Comparison of ENCODE assay signal across 1 cellular context in genomic region chr5:81763294-81763928, GRCh38.
TF ChIP-seq lines count a peak whose summit lies in the region.

No MANE protein-coding gene starts in this region.

TF ChIP-seq in K562, 482 proteins besides CTCF, POLR2A, EP300 and RAD21 (continued from another document and continues in another):
- TF ChIP-seq, protein P1, sequence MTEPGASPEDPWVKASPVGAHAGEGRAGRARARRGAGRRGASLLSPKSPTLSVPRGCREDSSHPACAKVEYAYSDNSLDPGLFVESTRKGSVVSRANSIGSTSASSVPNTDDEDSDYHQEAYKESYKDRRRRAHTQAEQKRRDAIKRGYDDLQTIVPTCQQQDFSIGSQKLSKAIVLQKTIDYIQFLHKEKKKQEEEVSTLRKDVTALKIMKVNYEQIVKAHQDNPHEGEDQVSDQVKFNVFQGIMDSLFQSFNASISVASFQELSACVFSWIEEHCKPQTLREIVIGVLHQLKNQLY (CRISPR knock-in tag; conservative IDR thresholded peaks at IDR 0.05) = no peak
- TF ChIP-seq STAT5A (IDR thresholded peaks at IDR 0.05; ENCODE audit: borderline replicate concordance, low read length) (peak; percentile 31; the same call in 1 of the 2 replicates), KAT8 (IDR thresholded peaks at IDR 0.05; ENCODE audit: low read depth) (no peak), HMG20B (CRISPR knock-in tag; IDR thresholded peaks at IDR 0.05) (no peak), E4F1 (CRISPR knock-in tag; IDR thresholded peaks at IDR 0.05; ENCODE audit: borderline replicate concordance) (no peak), ZNF57 (CRISPR knock-in tag; IDR thresholded peaks at IDR 0.05) (no peak), SRSF1 (IDR thresholded peaks at IDR 0.05; ENCODE audit: low read depth, low read length) (no peak), POLR2H (tag; IDR thresholded peaks at IDR 0.05; ENCODE audit: low read depth) (no peak), ZNF165 (CRISPR knock-in tag; IDR thresholded peaks at IDR 0.05; ENCODE audit: borderline replicate concordance) (no peak), FOXK2 (conservative IDR thresholded peaks at IDR 0.05 in 1 of 2, IDR thresholded peaks at IDR 0.05 in 1 of 2; ENCODE audit: low read depth in 2 of 2) (no peak), ZNF274 (IDR thresholded peaks at IDR 0.05; ENCODE audit: borderline replicate concordance, low read depth, low read length) (no peak), FOXJ3 (CRISPR knock-in tag; IDR thresholded peaks at IDR 0.05) (no peak), NFATC3 (IDR thresholded peaks at IDR 0.05) (no peak), ZFP91 (CRISPR knock-in tag; IDR thresholded peaks at IDR 0.05) (no peak), OTX1 (CRISPR knock-in tag; IDR thresholded peaks at IDR 0.05) (no peak), TCF7 (IDR thresholded peaks at IDR 0.05; ENCODE audit: borderline replicate concordance) (no peak), PRMT5 (CRISPR knock-in tag; IDR thresholded peaks at IDR 0.05) (no peak), TCF3 (CRISPR knock-in tag; IDR thresholded peaks at IDR 0.05) (peak; percentile 73), ZC3H8 (IDR thresholded peaks at IDR 0.05) (no peak), RCOR1 (IDR thresholded peaks at IDR 0.05; ENCODE audit: borderline replicate concordance in 1 of 2, low read depth in 2 of 2, low read length in 2 of 2) (peak; percentile 14 to 84; a peak in 2 of 4 replicates), NR2C2 (CRISPR knock-in tag; IDR thresholded peaks at IDR 0.05) (no peak), NR2C2 (tag; IDR thresholded peaks at IDR 0.05) (no peak), LCOR (CRISPR knock-in tag; IDR thresholded peaks at IDR 0.05) (no peak), KDM1A (IDR thresholded peaks at IDR 0.05) (peak; percentile 93 to 94), CBX5 (IDR thresholded peaks at IDR 0.05; ENCODE audit: borderline replicate concordance, low read depth) (no peak), ZC3H4 (CRISPR knock-in tag; IDR thresholded peaks at IDR 0.05; ENCODE audit: borderline replicate concordance) (no peak), ZNF785 (CRISPR knock-in tag; IDR thresholded peaks at IDR 0.05) (no peak), TRIM28 (IDR thresholded peaks at IDR 0.05) (no peak), GABPA (tag; conservative IDR thresholded peaks at IDR 0.05; ENCODE audit: low read depth) (no peak), CCNT2 (IDR thresholded peaks at IDR 0.05; ENCODE audit: borderline replicate concordance, extremely low read depth, insufficient read length, low read depth, low read length) (no peak), FOSL1 (tag; conservative IDR thresholded peaks at IDR 0.05) (0 out of 2 replicates have a peak, but pooled peaks have one; percentile 12), RFX1 (IDR thresholded peaks at IDR 0.05) (no peak), XRCC3 (IDR thresholded peaks at IDR 0.05) (no peak), DLX4 (CRISPR knock-in tag; IDR thresholded peaks at IDR 0.05) (no peak), STAT5B (CRISPR knock-in tag; IDR thresholded peaks at IDR 0.05) (no peak), NR1H2 (CRISPR knock-in tag; IDR thresholded peaks at IDR 0.05) (no peak), PHB (CRISPR knock-in tag; IDR thresholded peaks at IDR 0.05) (no peak), TEAD4 (IDR thresholded peaks at IDR 0.05; ENCODE audit: low read length) (peak; percentile 76), TEAD4 (CRISPR knock-in tag; IDR thresholded peaks at IDR 0.05; ENCODE audit: borderline replicate concordance) (no peak)
- TF ChIP-seq, protein P2, sequence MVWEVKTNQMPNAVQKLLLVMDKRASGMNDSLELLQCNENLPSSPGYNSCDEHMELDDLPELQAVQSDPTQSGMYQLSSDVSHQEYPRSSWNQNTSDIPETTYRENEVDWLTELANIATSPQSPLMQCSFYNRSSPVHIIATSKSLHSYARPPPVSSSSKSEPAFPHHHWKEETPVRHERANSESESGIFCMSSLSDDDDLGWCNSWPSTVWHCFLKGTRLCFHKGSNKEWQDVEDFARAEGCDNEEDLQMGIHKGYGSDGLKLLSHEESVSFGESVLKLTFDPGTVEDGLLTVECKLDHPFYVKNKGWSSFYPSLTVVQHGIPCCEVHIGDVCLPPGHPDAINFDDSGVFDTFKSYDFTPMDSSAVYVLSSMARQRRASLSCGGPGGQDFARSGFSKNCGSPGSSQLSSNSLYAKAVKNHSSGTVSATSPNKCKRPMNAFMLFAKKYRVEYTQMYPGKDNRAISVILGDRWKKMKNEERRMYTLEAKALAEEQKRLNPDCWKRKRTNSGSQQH (CRISPR knock-in tag; IDR thresholded peaks at IDR 0.05) = no peak
- TF ChIP-seq, protein P3, sequence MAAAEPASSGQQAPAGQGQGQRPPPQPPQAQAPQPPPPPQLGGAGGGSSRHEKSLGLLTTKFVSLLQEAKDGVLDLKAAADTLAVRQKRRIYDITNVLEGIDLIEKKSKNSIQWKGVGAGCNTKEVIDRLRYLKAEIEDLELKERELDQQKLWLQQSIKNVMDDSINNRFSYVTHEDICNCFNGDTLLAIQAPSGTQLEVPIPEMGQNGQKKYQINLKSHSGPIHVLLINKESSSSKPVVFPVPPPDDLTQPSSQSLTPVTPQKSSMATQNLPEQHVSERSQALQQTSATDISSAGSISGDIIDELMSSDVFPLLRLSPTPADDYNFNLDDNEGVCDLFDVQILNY (CRISPR knock-in tag; IDR thresholded peaks at IDR 0.05) = no peak
- TF ChIP-seq, protein P4, sequence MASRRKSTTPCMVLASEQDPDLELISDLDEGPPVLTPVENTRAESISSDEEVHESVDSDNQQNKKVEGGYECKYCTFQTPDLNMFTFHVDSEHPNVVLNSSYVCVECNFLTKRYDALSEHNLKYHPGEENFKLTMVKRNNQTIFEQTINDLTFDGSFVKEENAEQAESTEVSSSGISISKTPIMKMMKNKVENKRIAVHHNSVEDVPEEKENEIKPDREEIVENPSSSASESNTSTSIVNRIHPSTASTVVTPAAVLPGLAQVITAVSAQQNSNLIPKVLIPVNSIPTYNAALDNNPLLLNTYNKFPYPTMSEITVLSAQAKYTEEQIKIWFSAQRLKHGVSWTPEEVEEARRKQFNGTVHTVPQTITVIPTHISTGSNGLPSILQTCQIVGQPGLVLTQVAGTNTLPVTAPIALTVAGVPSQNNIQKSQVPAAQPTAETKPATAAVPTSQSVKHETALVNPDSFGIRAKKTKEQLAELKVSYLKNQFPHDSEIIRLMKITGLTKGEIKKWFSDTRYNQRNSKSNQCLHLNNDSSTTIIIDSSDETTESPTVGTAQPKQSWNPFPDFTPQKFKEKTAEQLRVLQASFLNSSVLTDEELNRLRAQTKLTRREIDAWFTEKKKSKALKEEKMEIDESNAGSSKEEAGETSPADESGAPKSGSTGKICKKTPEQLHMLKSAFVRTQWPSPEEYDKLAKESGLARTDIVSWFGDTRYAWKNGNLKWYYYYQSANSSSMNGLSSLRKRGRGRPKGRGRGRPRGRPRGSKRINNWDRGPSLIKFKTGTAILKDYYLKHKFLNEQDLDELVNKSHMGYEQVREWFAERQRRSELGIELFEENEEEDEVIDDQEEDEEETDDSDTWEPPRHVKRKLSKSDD (conservative IDR thresholded peaks at IDR 0.05; ENCODE audit: low read length) = no peak
- TF ChIP-seq, protein P5, sequence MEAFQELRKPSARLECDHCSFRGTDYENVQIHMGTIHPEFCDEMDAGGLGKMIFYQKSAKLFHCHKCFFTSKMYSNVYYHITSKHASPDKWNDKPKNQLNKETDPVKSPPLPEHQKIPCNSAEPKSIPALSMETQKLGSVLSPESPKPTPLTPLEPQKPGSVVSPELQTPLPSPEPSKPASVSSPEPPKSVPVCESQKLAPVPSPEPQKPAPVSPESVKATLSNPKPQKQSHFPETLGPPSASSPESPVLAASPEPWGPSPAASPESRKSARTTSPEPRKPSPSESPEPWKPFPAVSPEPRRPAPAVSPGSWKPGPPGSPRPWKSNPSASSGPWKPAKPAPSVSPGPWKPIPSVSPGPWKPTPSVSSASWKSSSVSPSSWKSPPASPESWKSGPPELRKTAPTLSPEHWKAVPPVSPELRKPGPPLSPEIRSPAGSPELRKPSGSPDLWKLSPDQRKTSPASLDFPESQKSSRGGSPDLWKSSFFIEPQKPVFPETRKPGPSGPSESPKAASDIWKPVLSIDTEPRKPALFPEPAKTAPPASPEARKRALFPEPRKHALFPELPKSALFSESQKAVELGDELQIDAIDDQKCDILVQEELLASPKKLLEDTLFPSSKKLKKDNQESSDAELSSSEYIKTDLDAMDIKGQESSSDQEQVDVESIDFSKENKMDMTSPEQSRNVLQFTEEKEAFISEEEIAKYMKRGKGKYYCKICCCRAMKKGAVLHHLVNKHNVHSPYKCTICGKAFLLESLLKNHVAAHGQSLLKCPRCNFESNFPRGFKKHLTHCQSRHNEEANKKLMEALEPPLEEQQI (IDR thresholded peaks at IDR 0.05) = no peak
- TF ChIP-seq, protein P6, sequence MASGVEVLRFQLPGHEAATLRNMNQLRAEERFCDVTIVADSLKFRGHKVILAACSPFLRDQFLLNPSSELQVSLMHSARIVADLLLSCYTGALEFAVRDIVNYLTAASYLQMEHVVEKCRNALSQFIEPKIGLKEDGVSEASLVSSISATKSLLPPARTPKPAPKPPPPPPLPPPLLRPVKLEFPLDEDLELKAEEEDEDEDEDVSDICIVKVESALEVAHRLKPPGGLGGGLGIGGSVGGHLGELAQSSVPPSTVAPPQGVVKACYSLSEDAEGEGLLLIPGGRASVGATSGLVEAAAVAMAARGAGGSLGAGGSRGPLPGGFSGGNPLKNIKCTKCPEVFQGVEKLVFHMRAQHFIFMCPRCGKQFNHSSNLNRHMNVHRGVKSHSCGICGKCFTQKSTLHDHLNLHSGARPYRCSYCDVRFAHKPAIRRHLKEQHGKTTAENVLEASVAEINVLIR (CRISPR knock-in tag; IDR thresholded peaks at IDR 0.05) = no peak
- TF ChIP-seq, protein P7, sequence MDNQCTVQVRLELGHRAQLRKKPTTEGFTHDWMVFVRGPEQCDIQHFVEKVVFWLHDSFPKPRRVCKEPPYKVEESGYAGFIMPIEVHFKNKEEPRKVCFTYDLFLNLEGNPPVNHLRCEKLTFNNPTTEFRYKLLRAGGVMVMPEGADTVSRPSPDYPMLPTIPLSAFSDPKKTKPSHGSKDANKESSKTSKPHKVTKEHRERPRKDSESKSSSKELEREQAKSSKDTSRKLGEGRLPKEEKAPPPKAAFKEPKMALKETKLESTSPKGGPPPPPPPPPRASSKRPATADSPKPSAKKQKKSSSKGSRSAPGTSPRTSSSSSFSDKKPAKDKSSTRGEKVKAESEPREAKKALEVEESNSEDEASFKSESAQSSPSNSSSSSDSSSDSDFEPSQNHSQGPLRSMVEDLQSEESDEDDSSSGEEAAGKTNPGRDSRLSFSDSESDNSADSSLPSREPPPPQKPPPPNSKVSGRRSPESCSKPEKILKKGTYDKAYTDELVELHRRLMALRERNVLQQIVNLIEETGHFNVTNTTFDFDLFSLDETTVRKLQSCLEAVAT (IDR thresholded peaks at IDR 0.05) = no peak
- TF ChIP-seq, protein P8, sequence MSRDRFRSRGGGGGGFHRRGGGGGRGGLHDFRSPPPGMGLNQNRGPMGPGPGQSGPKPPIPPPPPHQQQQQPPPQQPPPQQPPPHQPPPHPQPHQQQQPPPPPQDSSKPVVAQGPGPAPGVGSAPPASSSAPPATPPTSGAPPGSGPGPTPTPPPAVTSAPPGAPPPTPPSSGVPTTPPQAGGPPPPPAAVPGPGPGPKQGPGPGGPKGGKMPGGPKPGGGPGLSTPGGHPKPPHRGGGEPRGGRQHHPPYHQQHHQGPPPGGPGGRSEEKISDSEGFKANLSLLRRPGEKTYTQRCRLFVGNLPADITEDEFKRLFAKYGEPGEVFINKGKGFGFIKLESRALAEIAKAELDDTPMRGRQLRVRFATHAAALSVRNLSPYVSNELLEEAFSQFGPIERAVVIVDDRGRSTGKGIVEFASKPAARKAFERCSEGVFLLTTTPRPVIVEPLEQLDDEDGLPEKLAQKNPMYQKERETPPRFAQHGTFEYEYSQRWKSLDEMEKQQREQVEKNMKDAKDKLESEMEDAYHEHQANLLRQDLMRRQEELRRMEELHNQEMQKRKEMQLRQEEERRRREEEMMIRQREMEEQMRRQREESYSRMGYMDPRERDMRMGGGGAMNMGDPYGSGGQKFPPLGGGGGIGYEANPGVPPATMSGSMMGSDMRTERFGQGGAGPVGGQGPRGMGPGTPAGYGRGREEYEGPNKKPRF (IDR thresholded peaks at IDR 0.05; ENCODE audit: low read depth, low read length) = no peak
- TF ChIP-seq, protein P9, sequence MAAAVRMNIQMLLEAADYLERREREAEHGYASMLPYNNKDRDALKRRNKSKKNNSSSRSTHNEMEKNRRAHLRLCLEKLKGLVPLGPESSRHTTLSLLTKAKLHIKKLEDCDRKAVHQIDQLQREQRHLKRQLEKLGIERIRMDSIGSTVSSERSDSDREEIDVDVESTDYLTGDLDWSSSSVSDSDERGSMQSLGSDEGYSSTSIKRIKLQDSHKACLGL (CRISPR knock-in tag; IDR thresholded peaks at IDR 0.05; ENCODE audit: borderline replicate concordance, poor library complexity, severe bottlenecking) = no peak
